In the genomic region with DNA sequence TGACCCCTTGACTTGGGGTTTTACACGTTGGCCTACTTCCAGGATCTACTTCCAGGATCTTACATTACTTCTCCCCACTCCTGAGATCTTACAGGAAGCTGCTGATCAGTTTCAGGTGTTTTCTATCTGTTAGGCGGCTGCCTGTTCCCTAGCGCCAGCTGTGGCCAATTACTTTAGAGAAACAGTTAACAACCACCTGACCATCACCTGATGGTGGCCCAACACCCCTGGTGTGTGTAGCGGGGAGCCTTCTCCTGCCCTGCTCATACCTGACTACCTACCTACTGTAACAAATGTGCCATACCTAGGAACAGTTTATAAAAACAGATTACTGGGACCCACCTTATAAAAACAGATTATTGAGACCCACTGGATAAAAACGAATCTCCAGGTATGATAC, we compare ENCODE assay signal across 20 cellular contexts.
"Had no signal": no experiment of that assay in that cellular context is flagged by ENCODE, and none has a peak within 500 bp of the region (broad histone marks: within the 10 kb centered on the region; RNA-seq: fewer than 3 reads in every experiment).

No MANE protein-coding gene starts in this region.

- H3K36me3 ChIP-seq: right lobe of liver had no signal

- H3K4me3 Mint-ChIP-seq: activated CD4-positive, alpha-beta memory T cell treated with anti-CD3 and anti-CD28 coated beads for 36 hours; activated naive CD8-positive, alpha-beta T cell; memory B cell had no signal

- DNase-seq: activated CD4-positive, alpha-beta memory T cell treated with anti-CD3 and anti-CD28 coated beads for 36 hours; activated CD4-positive, alpha-beta T cell treated with anti-CD3 and anti-CD28 coated beads for 48 hours; activated CD4-positive, CD25-positive, alpha-beta regulatory T cell; activated gamma-delta T cell; amygdala; cerebellar nuclear complex; cortex of kidney; heart left ventricle; islet precursor cell; left cardiac atrium; nephron progenitor cell; occipital lobe; right lobe of liver; small intestine; stimulated activated CD4-positive, alpha-beta T cell treated with anti-CD3 and anti-CD28 coated beads, Interleukin-4, amount 100 ng/mL, for 1 hour; stimulated activated naive CD8-positive, alpha-beta T cell treated with anti-CD3 and anti-CD28 coated beads, Interleukin-15, Interleukin-2, amounts not matched to agents 100 U/mL and 50 U/mL, for 24 hours; T1000; upper lobe of right lung had no signal

- H3K27me3 ChIP-seq: right lobe of liver had no signal

- ATAC-seq: heart left ventricle; left cardiac atrium; right lobe of liver; stimulated activated naive CD8-positive, alpha-beta T cell treated with anti-CD3 and anti-CD28 coated beads, Interleukin-15, Interleukin-2, amounts not matched to agents 100 U/mL and 50 U/mL, for 24 hours; upper lobe of right lung had no signal

- H3K36me3 Mint-ChIP-seq: activated naive CD8-positive, alpha-beta T cell; memory B cell had no signal

- H3K27ac ChIP-seq: heart left ventricle, right lobe of liver, upper lobe of right lung had no signal

- H3K27ac Mint-ChIP-seq: activated CD4-positive, alpha-beta memory T cell treated with anti-CD3 and anti-CD28 coated beads for 36 hours; activated naive CD8-positive, alpha-beta T cell; memory B cell had no signal

- H3K4me3 ChIP-seq: heart left ventricle, right lobe of liver, upper lobe of right lung had no signal

- H3K9me3 Mint-ChIP-seq: activated CD4-positive, alpha-beta memory T cell treated with anti-CD3 and anti-CD28 coated beads for 36 hours; memory B cell; nephron progenitor cell had no signal

- H3K27me3 Mint-ChIP-seq: activated naive CD8-positive, alpha-beta T cell; memory B cell had no signal
